ENCODE assay signal across 19 cellular contexts in the genomic region with DNA sequence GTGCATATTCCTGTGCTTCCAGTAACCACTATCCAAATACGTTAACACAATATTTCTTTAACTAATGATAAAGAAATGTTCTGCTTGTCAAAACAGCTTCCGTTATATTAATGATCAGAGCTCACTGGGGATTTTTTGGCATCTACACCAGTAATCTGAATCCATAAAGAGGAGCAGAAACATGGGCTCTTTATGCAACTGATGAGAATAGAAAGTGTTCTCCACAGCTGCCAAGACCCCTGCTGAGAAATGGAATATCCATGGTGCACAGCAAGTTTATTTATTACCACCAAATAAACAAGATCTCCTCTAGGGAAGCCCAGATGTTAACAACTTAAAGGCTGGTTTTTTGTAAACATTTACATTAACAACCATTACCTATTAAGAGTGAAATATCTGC.
"Had no signal": no experiment of that assay in that cellular context is flagged by ENCODE, and none has a peak within 500 bp of the region (broad histone marks: within the 10 kb centered on the region; RNA-seq: fewer than 3 reads in every experiment).

No MANE protein-coding gene starts in this region.

- H3K9me3 Mint-ChIP-seq: activated naive CD8-positive, alpha-beta T cell treated with anti-CD3 and anti-CD28 coated beads, Interleukin-2, amount 50 U/mL, for 24 hours; activated T-helper 17 cell treated with anti-CD3 and anti-CD28 coated beads, Interleukin-2, amount 50 U/mL, for 72 hours had no signal

- H3K27ac Mint-ChIP-seq: activated naive CD8-positive, alpha-beta T cell treated with anti-CD3 and anti-CD28 coated beads, Interleukin-2, amount 50 U/mL, for 24 hours; activated T-helper 17 cell treated with anti-CD3 and anti-CD28 coated beads, Interleukin-2, amount 50 U/mL, for 72 hours; naive B cell; neural progenitor cell had no signal

- H3K36me3 Mint-ChIP-seq: naive B cell, neural progenitor cell had no signal

- H3K4me3 Mint-ChIP-seq: activated naive CD8-positive, alpha-beta T cell treated with anti-CD3 and anti-CD28 coated beads, Interleukin-2, amount 50 U/mL, for 24 hours; activated T-helper 17 cell treated with anti-CD3 and anti-CD28 coated beads, Interleukin-2, amount 50 U/mL, for 72 hours; naive B cell; neural progenitor cell had no signal

- H3K4me3 ChIP-seq: coronary artery, neural progenitor cell, stomach, testis, upper lobe of left lung had no signal

- DNase-seq: activated CD4-positive, alpha-beta T cell treated with anti-CD3 and anti-CD28 coated beads for 1 hour; activated CD4-positive, alpha-beta T cell treated with anti-CD3 and anti-CD28 coated beads, Interleukin-2, amount 50 U/mL, for 4 hours; activated naive CD4-positive, alpha-beta T cell treated with Interleukin-2 at 50 U/mL for 16 hours; activated naive CD8-positive, alpha-beta T cell treated with anti-CD3 and anti-CD28 coated beads, Interleukin-2, amount 50 U/mL, for 24 hours; caudate nucleus; hippocampal formation; midbrain; naive B cell; stimulated activated CD4-positive, alpha-beta T cell treated with anti-CD3 and anti-CD28 coated beads, Interleukin-2, amount 100 ng/mL, for 24 hours; stomach; T-helper 9 cell; testis; upper lobe of left lung had no signal

- ATAC-seq: activated naive CD8-positive, alpha-beta T cell treated with anti-CD3 and anti-CD28 coated beads, Interleukin-2, amount 50 U/mL, for 24 hours; activated T-helper 17 cell treated with anti-CD3 and anti-CD28 coated beads, Interleukin-2, amount 50 U/mL, for 72 hours; esophagus mucosa; left lobe of liver; sciatic nerve had no signal

- H3K4me1 Mint-ChIP-seq: activated T-helper 17 cell treated with anti-CD3 and anti-CD28 coated beads, Interleukin-2, amount 50 U/mL, for 72 hours; naive B cell; neural progenitor cell had no signal
